17 cellular contexts compared by ENCODE assay signal in genomic region chr18:34771958-34772357, GRCh38.
"Had no signal": no experiment of that assay in that cellular context is flagged by ENCODE, and none has a peak within 500 bp of the region (broad histone marks: within the 10 kb centered on the region; RNA-seq: fewer than 3 reads in every experiment).

No MANE protein-coding gene starts in this region.

- DNase-seq: activated B cell treated with CpG ODN at 0.5 μM for 24 hours; activated CD4-positive, alpha-beta T cell treated with anti-CD3 and anti-CD28 coated beads, Interleukin-2, amount 10 ng/mL, durations not matched to agents 24 days and 14 days; activated naive CD4-positive, alpha-beta T cell treated with Interleukin-2 at 50 U/mL for 16 hours; activated naive CD8-positive, alpha-beta T cell treated with anti-CD3 and anti-CD28 coated beads, Interleukin-2, amount 50 U/mL, for 24 hours; dermis blood vessel endothelial cell; endodermal cell; erythroblast; kidney glomerular epithelial cell; spleen; stimulated activated CD4-positive, alpha-beta T cell treated with anti-CD3 and anti-CD28 coated beads, Interleukin-1b, Interleukin-23, amount 100 ng/mL, for 48 hours; stimulated activated naive B cell treated with anti-CD40 and anti-IgM and Interleukin-4, amounts not matched to agents 10 μg/mL and 1 μg/mL and 100 μg/mL, for 72 hours had no signal

- ATAC-seq: activated naive CD8-positive, alpha-beta T cell treated with anti-CD3 and anti-CD28 coated beads, Interleukin-2, amount 50 U/mL, for 24 hours; stimulated activated naive B cell treated with anti-CD40 and anti-IgM and Interleukin-4, amounts not matched to agents 10 μg/mL and 1 μg/mL and 100 μg/mL, for 72 hours had no signal

- H3K4me1 Mint-ChIP-seq: activated B cell treated with CpG ODN at 0.5 μM for 24 hours; activated CD4-positive, alpha-beta T cell treated with anti-CD3 and anti-CD28 coated beads, Interleukin-2, amount 10 ng/mL, durations not matched to agents 24 days and 14 days; activated naive CD8-positive, alpha-beta T cell treated with anti-CD3 and anti-CD28 coated beads, Interleukin-2, amount 50 U/mL, for 24 hours; central memory CD8-positive, alpha-beta T cell; neural progenitor cell; stimulated activated naive B cell treated with anti-CD40 and anti-IgM and Interleukin-4, amounts not matched to agents 10 μg/mL and 1 μg/mL and 100 μg/mL, for 72 hours had no signal

- H3K9me3 ChIP-seq: spleen, tibial nerve had no signal

- H3K36me3 Mint-ChIP-seq: stimulated activated naive B cell treated with anti-CD40 and anti-IgM and Interleukin-4, amounts not matched to agents 10 μg/mL and 1 μg/mL and 100 μg/mL, for 72 hours had no signal

- H3K4me3 Mint-ChIP-seq: activated B cell treated with CpG ODN at 0.5 μM for 24 hours; activated CD4-positive, alpha-beta T cell treated with anti-CD3 and anti-CD28 coated beads, Interleukin-2, amount 10 ng/mL, durations not matched to agents 24 days and 14 days; activated naive CD8-positive, alpha-beta T cell treated with anti-CD3 and anti-CD28 coated beads, Interleukin-2, amount 50 U/mL, for 24 hours; central memory CD8-positive, alpha-beta T cell; endodermal cell; neural progenitor cell; stimulated activated naive B cell treated with anti-CD40 and anti-IgM and Interleukin-4, amounts not matched to agents 10 μg/mL and 1 μg/mL and 100 μg/mL, for 72 hours; T-helper 1 cell treated with Interleukin-12 subunit alpha and Interleukin-12 subunit beta and Interleukin-4 antibody, amounts not matched to agents 30 μg/mL and 1 μg/mL, for 36 hours had no signal

- H2AFZ ChIP-seq: hepatocyte, neural progenitor cell had no signal

- H3K4me2 ChIP-seq: hepatocyte, neural progenitor cell had no signal

- H3K9me3 Mint-ChIP-seq: activated B cell treated with CpG ODN at 0.5 μM for 24 hours; activated CD4-positive, alpha-beta T cell treated with anti-CD3 and anti-CD28 coated beads, Interleukin-2, amount 10 ng/mL, durations not matched to agents 24 days and 14 days; activated naive CD8-positive, alpha-beta T cell treated with anti-CD3 and anti-CD28 coated beads, Interleukin-2, amount 50 U/mL, for 24 hours; central memory CD8-positive, alpha-beta T cell; stimulated activated naive B cell treated with anti-CD40 and anti-IgM and Interleukin-4, amounts not matched to agents 10 μg/mL and 1 μg/mL and 100 μg/mL, for 72 hours; T-helper 1 cell treated with Interleukin-12 subunit alpha and Interleukin-12 subunit beta and Interleukin-4 antibody, amounts not matched to agents 30 μg/mL and 1 μg/mL, for 36 hours had no signal

- FAIRE-seq: TTC549 had no signal

- H3K27ac Mint-ChIP-seq: activated B cell treated with CpG ODN at 0.5 μM for 24 hours; activated CD4-positive, alpha-beta T cell treated with anti-CD3 and anti-CD28 coated beads, Interleukin-2, amount 10 ng/mL, durations not matched to agents 24 days and 14 days; activated naive CD8-positive, alpha-beta T cell treated with anti-CD3 and anti-CD28 coated beads, Interleukin-2, amount 50 U/mL, for 24 hours; endodermal cell; neural progenitor cell; stimulated activated naive B cell treated with anti-CD40 and anti-IgM and Interleukin-4, amounts not matched to agents 10 μg/mL and 1 μg/mL and 100 μg/mL, for 72 hours; T-helper 1 cell treated with Interleukin-12 subunit alpha and Interleukin-12 subunit beta and Interleukin-4 antibody, amounts not matched to agents 30 μg/mL and 1 μg/mL, for 36 hours had no signal

- H3K9ac ChIP-seq: neural progenitor cell had no signal

- H3K27ac ChIP-seq: hepatocyte, neural progenitor cell, spleen had no signal

- H3K27me3 ChIP-seq: hepatocyte, neural progenitor cell, spleen, tibial nerve had no signal

- H3K4me3 ChIP-seq: hepatocyte, neural progenitor cell, spleen, tibial nerve had no signal

- H3K36me3 ChIP-seq: neural progenitor cell, spleen, tibial nerve had no signal

- H3K79me2 ChIP-seq: hepatocyte had no signal

- H3K4me1 ChIP-seq: neural progenitor cell had no signal
